In the genomic region with DNA sequence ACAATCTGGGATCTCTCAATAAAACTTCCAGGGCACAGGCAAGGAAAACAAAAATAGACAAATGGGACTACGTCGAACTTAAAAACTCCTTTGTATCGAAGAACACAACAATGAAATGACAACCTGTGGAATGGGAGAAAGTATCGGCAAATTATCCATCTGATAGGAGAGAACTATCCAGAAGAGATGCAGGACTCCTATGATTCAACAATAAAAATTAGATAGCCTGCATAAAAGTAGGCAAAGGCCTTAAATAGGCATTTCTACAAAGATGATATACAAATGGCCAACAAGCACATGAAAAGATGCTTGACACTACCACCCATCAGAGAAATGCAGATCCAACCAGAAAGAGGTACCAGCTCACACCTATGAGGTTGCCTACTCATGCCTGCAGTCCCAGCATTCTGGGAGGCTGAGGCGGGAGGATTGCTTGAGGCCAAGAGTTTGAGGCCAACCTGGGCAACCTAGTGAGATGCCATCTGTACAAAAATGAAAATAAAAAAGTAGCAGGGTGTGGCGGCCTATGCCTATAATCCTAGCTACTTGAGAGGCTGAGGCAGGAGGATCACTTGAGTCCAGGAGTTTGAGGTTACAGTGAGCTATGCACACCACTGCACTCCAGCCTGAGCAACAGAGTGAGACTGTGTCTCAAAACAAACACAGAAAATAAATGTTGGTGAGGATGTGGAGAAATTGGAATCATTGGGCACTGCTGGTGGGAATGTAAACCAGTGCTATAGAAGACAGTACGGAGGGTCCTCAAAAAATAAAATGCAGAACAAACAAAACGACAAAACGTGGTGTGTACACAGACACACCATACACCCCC, we compare ENCODE assay signal across 13 cellular contexts. TPM values are rescaled to one million over a fixed set of nuclear protein-coding genes. Genes with fewer than 3 reads are reported as not detected.
DNase-seq lines count a peak whose midpoint lies in the region; ATAC-seq and TF ChIP-seq lines count a peak whose summit lies in the region.
"Had no signal": no experiment of that assay in that cellular context is flagged by ENCODE, and none has a peak within 500 bp of the region (broad histone marks: within the 10 kb centered on the region; RNA-seq: fewer than 3 reads in every experiment).

No MANE protein-coding gene starts in this region.

- TF ChIP-seq CTCF in DND-41 (IDR thresholded peaks at IDR 0.05; ENCODE audit: borderline replicate concordance, extremely low read depth, low read length, poor library complexity, severe bottlenecking), result no peak
- no peak for TF ChIP-seq CTCF in esophagus muscularis mucosa (IDR thresholded peaks at IDR 0.05)

- no peak for TF ChIP-seq EP300 in esophagus muscularis mucosa (IDR thresholded peaks at IDR 0.05)

- no peak overlapping the region for H3K9ac ChIP-seq in DND-41 (ENCODE audit: low read depth, low read length)

- H2AFZ ChIP-seq in DND-41 (ENCODE audit: low read depth, low read length), result no peak overlapping the region

- H3K4me2 ChIP-seq in DND-41 (ENCODE audit: insufficient read depth, low read length), result no peak overlapping the region

- intact Hi-C loops in esophagus muscularis mucosa (cut with DNase I) (no loop called here), posterior vena cava (cut with DNase I) (no loop called here)

- H4K20me1 ChIP-seq in DND-41 (ENCODE audit: insufficient read depth, low read length), result peaks cover 6% of the 10 kb centered on the region; the same call in 1 of the 2 replicates

- no peaks in the 10 kb centered on the region for H3K79me2 ChIP-seq in DND-41 (ENCODE audit: insufficient read depth, low read length)

- H3K27ac ChIP-seq in DND-41 (ENCODE audit: low read length) (no peak overlapping the region), esophagus muscularis mucosa (replicated peaks in 1 of 4) (peak overlapping the region; percentile 59 to 83 (median 78))

- no peaks in the 10 kb centered on the region for H3K27me3 ChIP-seq in DND-41 (ENCODE audit: insufficient read depth, low read length, poor library complexity)
- no peaks in the 10 kb centered on the region for H3K27me3 ChIP-seq in MG63
- no peaks in the 10 kb centered on the region for H3K27me3 ChIP-seq in esophagus muscularis mucosa

- WGBS in esophagus muscularis mucosa, result 78% methylated on average over 9 of the region's 9 CpGs

- ATAC-seq in DND-41 (ENCODE audit: insufficient read depth, low read depth) (peak; percentile 45; the same call in 2 of the 3 replicates), GM19463 (IDR thresholded peaks at IDR 0.05; ENCODE audit: unreplicated experiment) (no peak)
- ATAC-seq: naive thymus-derived CD4-positive, alpha-beta T cell had no signal

- DNase-seq in DND-41 (no peak), MG63 (peak; percentile 22), esophagus muscularis mucosa (ENCODE audit: extremely low spot score) (no peak), posterior vena cava (ENCODE audit: low spot score) (peak; percentile 56), OCI-M1 (lab: John Stamatoyannopoulos, UW) (no peak), nucleus accumbens (lab: John Stamatoyannopoulos, UW) (no peak), KG1 (lab: John Stamatoyannopoulos, UW) (no peak)
- DNase-seq: activated naive CD4-positive, alpha-beta T cell treated with anti-CD3 and anti-CD28 coated beads for 36 hours; effector CD8-positive, alpha-beta T cell; naive thymus-derived CD4-positive, alpha-beta T cell; NCI-H1436 treated with DMSO at 0.1 percent for 48 hours; stimulated activated naive CD4-positive, alpha-beta T cell treated with Interleukin-2 at 50 U/mL for 16 hours had no signal

- H3K36me3 ChIP-seq in DND-41 (ENCODE audit: insufficient read depth, low read length) (no peaks in the 10 kb centered on the region), MG63 (peaks cover 13% of the 10 kb centered on the region), esophagus muscularis mucosa (no peaks in the 10 kb centered on the region)

- no peak for TF ChIP-seq POLR2A in esophagus muscularis mucosa (IDR thresholded peaks at IDR 0.05; ENCODE audit: low read depth)

- H3K9me3 ChIP-seq in DND-41 (ENCODE audit: insufficient read depth, low read length, severe bottlenecking), result no peaks in the 10 kb centered on the region
- no peaks in the 10 kb centered on the region for H3K9me3 ChIP-seq in MG63
- no peaks in the 10 kb centered on the region for H3K9me3 ChIP-seq in esophagus muscularis mucosa

- H3K4me1 ChIP-seq in DND-41 (ENCODE audit: insufficient read depth, low read length), result no peaks in the 10 kb centered on the region
- H3K4me1 ChIP-seq in esophagus muscularis mucosa, result peaks cover 20 to 59% (median 54%) of the 10 kb centered on the region in 4 donors

- no peak overlapping the region for H3K4me3 ChIP-seq in DND-41 (ENCODE audit: low read depth in 1 of 2, low read length in 2 of 2)
- no peak overlapping the region for H3K4me3 ChIP-seq in MG63
- no peak overlapping the region for H3K4me3 ChIP-seq in esophagus muscularis mucosa

RNA-seq across cellular contexts. Expression of a gene that starts 21.6 kb away (rescaled TPM):
- total RNA-seq in MG63 (2014; rRNA removed; shearing (Covaris generic); ENCODE audit: low replicate concordance), result 40.5 and 66.9 TPM in 2 replicates
- total RNA-seq in esophagus muscularis mucosa (10 to 100 TPM; 37.4 to 51.6 (median 47.4) TPM), posterior vena cava (10 to 100 TPM; 18.6 to 23.0 TPM)
- total RNA-seq: activated naive CD4-positive, alpha-beta T cell treated with anti-CD3 and anti-CD28 coated beads for 36 hours; naive thymus-derived CD4-positive, alpha-beta T cell had no signal

Comparison
In these comparisons a context has a peak if more than half of its experiments do, and no peak if none do; other contexts are left out.
1. DNase-seq: peak in MG63 (single experiment) and posterior vena cava (single experiment); none in DND-41 (single experiment), esophagus muscularis mucosa (single experiment), OCI-M1 (single experiment), nucleus accumbens (0 of 56) and KG1 (single experiment).